ENCODE assay signal across 8 cellular contexts in the genomic region with DNA sequence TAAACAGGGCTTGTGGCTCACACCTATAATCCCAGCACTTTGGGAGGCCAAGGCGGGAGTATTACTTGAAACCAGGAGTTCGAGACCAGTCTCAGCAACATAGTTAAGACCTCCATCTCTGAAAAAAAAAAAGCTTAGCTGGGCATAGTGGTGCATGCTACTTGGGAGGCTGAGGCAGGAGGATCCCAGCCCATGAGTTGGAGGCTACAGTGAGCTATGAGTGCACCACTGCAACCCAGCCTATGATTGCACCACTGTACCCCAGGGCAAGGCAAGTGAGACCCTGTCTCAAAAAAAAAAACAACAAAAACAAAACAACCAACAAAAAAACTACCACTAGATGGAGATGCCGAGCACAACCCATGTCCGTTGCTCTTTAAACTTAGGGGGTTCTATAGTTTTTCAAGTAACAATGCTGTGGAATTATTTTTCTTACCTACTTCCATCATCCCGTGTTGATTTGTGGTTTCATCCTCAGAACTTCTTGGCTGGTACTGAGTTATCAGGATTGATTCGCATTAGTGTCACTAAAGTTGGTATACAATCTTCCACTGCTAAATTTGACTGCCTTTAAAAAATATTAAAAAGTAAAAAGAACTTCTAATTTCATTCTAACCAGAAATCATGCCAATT. TPM values are rescaled to one million over a fixed set of nuclear protein-coding genes. Genes with fewer than 3 reads are reported as not detected.
DNase-seq lines count a peak whose midpoint lies in the region; ATAC-seq and TF ChIP-seq lines count a peak whose summit lies in the region.

No MANE protein-coding gene starts in this region.

- H3K4me1 ChIP-seq in neutrophil (ENCODE audit: control insufficient read depth in 1 of 2, insufficient read depth in 1 of 2, low read depth in 1 of 2, low read length in 1 of 2): no peaks in the 10 kb centered on the region

- no peak overlapping the region for H3K4me3 ChIP-seq in BJ (ENCODE audit: low read depth, low read length)
- H3K4me3 ChIP-seq in GM12864 (ENCODE audit: low read depth, low read length): no peak overlapping the region
- no peak overlapping the region for H3K4me3 ChIP-seq in neutrophil (ENCODE audit: low read depth in 1 of 2, low read length in 1 of 2)

- H3K27ac ChIP-seq in neutrophil: no peak overlapping the region

- ATAC-seq in GM18519 (IDR thresholded peaks at IDR 0.05; ENCODE audit: low FRiP score, unreplicated experiment): no peak
- no peak for ATAC-seq in GM21717 (IDR thresholded peaks at IDR 0.05; ENCODE audit: unreplicated experiment)

- H3K9me3 ChIP-seq in neutrophil: no peaks in the 10 kb centered on the region

- no peaks in the 10 kb centered on the region; the same call in 1 of the 2 replicates for H3K27me3 ChIP-seq in BJ (ENCODE audit: control insufficient read depth, insufficient read depth, low read length)
- H3K27me3 ChIP-seq in neutrophil: no peaks in the 10 kb centered on the region

- peak; percentile 73 for TF ChIP-seq CTCF in BJ (IDR thresholded peaks at IDR 0.05; ENCODE audit: insufficient read depth, low read depth, low read length)
- peak; percentile 71 for TF ChIP-seq CTCF in GM12864 (IDR thresholded peaks at IDR 0.05; ENCODE audit: low read depth, low read length, missing control alignments)
- peak; percentile 10 for TF ChIP-seq CTCF in neutrophil (IDR thresholded peaks at IDR 0.05)

- CTCF ChIA-PET in BJ (lab: Yijun Ruan, JAX): interaction anchor here (0.6 to 4.4 kb wide), 21 partner anchors 9 to 887 kb away, joined by 3 to 27 read pairs (median 4); a partner anchor contains a TSS

- DNase-seq in BJ (ENCODE audit: low read depth): no peak
- no peak for DNase-seq in GM12864 (ENCODE audit: low read depth)
- DNase-seq in NCI-H82 treated with DMSO at 0.1 percent for 48 hours (lab: John Stamatoyannopoulos, UW; ENCODE audit: unreplicated experiment): peak; percentile 73
- DNase-seq in dedifferentiated amniotic fluid mesenchymal stem cell (ENCODE audit: extremely low spot score): peak; percentile 36
- DNase-seq in activated CD8-positive, alpha-beta memory T cell treated with anti-CD3 and anti-CD28 coated beads, Interleukin-2, amount 50 U/mL, for 48 hours: no peak

- H3K36me3 ChIP-seq in BJ (ENCODE audit: control insufficient read depth, insufficient read depth, low read length): no peaks in the 10 kb centered on the region
- H3K36me3 ChIP-seq in neutrophil: no peaks in the 10 kb centered on the region

- POLR2A ChIA-PET in BJ (lab: Charles Lee): interaction anchor here (0.6 to 1.5 kb wide), 3 partner anchors 12 to 892 kb away, joined by 3 to 4 read pairs (median 3); a partner anchor contains a TSS

RNA-seq across cellular contexts. Expression of a gene that starts 12.2 kb away (rescaled TPM):
- polyA plus RNA-seq in BJ (2011; rRNA removed): 41.3 and 65.7 TPM in 2 replicates
- polyA minus RNA-seq in BJ (2011; rRNA and poly(A)+ RNA removed): 23.7 and 37.6 TPM in 2 replicates

RNA-seq across cellular contexts. Expression of a gene that starts 15.0 kb away (rescaled TPM):
- polyA plus RNA-seq in BJ (2011; rRNA removed): 6.3 and 7.2 TPM in 2 replicates
- polyA minus RNA-seq in BJ (2011; rRNA and poly(A)+ RNA removed): 1.00 TPM in 1 of 2 replicates, not detected in the other

RNA-seq across cellular contexts. Expression of a gene that starts 22.7 kb away (rescaled TPM):
- 1.6 and 2.1 TPM in 2 replicates for polyA plus RNA-seq in BJ (2011; rRNA removed)
- 0.57 and 1.00 TPM in 2 replicates for polyA minus RNA-seq in BJ (2011; rRNA and poly(A)+ RNA removed)

RNA-seq across cellular contexts. Expression of a gene that starts 33.0 kb away (rescaled TPM):
- 0.60 and 0.91 TPM in 2 replicates for polyA plus RNA-seq in BJ (2011; rRNA removed)
- 0.81 and 0.93 TPM in 2 replicates for polyA minus RNA-seq in BJ (2011; rRNA and poly(A)+ RNA removed)

RNA-seq across cellular contexts. Expression of a gene that starts 33.2 kb away (rescaled TPM):
- polyA plus RNA-seq in BJ (2011; rRNA removed): 0.56 and 0.85 TPM in 2 replicates
- polyA minus RNA-seq in BJ (2011; rRNA and poly(A)+ RNA removed): 0.43 and 0.82 TPM in 2 replicates

Comparison
In these comparisons a context has a peak if more than half of its experiments do, and no peak if none do; other contexts are left out.
1. DNase-seq: peak in NCI-H82 treated with DMSO at 0.1 percent for 48 hours (single experiment) and dedifferentiated amniotic fluid mesenchymal stem cell (single experiment); none in BJ (single experiment), GM12864 (single experiment) and activated CD8-positive, alpha-beta memory T cell treated with anti-CD3 and anti-CD28 coated beads, Interleukin-2, amount 50 U/mL, for 48 hours (single experiment).
2. CTCF ChIP-seq: peak in every context shown above with its lines; median percentile 73 in BJ; 71 in GM12864; 10 in neutrophil.